Comparison of ENCODE assay signal across 21 cellular contexts in the genomic region with DNA sequence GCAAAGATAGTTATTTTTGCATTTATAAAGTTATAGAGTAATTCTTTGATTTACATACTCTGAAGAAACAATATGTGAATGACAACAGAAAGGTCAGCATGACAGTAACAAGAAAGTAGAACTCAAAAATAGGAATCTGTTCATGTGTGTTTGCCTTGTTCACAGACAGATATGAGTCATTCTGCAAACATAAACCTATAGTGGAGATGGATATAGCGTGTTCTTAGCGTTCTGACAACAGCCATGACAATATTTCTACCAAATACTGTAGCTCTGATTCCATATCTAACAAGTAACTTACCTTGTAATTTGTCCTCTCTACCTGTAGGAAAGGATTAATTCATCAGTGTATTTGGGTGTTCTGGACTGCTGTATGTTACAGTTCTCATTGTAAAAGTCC.
DNase-seq lines count a peak whose midpoint lies in the region; ATAC-seq and TF ChIP-seq lines count a peak whose summit lies in the region.
"Had no signal": no experiment of that assay in that cellular context is flagged by ENCODE, and none has a peak within 500 bp of the region (broad histone marks: within the 10 kb centered on the region; RNA-seq: fewer than 3 reads in every experiment).

No MANE protein-coding gene starts in this region.

- DNase-seq in activated T-cell treated with anti-CD3 and anti-CD28 coated beads, Interleukin-2, amount 50 U/mL, for 24 hours = no peak
- no peak for DNase-seq in activated T-cell treated with anti-CD3 and anti-CD28 coated beads for 4 hours
- peak; percentile 67 for DNase-seq in NCI-H69 (lab: John Stamatoyannopoulos, UW)
- DNase-seq in osteocyte (ENCODE audit: extremely low spot score, unreplicated experiment) = no peak
- no peak for DNase-seq in nephron progenitor cell
- DNase-seq in activated CD8-positive, alpha-beta T cell treated with anti-CD3 and anti-CD28 coated beads, Interleukin-2, amount 10 ng/mL, durations not matched to agents 7 days and 5 days = no peak
- DNase-seq: activated CD4-positive, alpha-beta T cell treated with anti-CD3 and anti-CD28 coated beads for 48 hours; activated naive CD4-positive, alpha-beta T cell treated with Interleukin-2 at 50 U/mL for 16 hours; aorta; GOT3; Kasumi-1; NCI-H1092 treated with DMSO at 0.1 percent for 48 hours; NCI-H2081 treated with DMSO at 0.1 percent for 48 hours; NCI-H510A treated with DMSO at 0.1 percent for 48 hours; psoas muscle; stimulated activated CD4-positive, alpha-beta T cell treated with anti-CD3 and anti-CD28 coated beads, Interleukin-4, amount 100 ng/mL, for 1 hour; upper lobe of left lung had no signal

- ATAC-seq in GM21786 (IDR thresholded peaks at IDR 0.05; ENCODE audit: unreplicated experiment) (peak; percentile 40), GM21723 (IDR thresholded peaks at IDR 0.05; ENCODE audit: unreplicated experiment) (no peak)
- ATAC-seq in activated CD8-positive, alpha-beta T cell treated with anti-CD3 and anti-CD28 coated beads, Interleukin-2, amount 10 ng/mL, durations not matched to agents 7 days and 5 days = no peak
- ATAC-seq: psoas muscle had no signal

- H3K36me3 Mint-ChIP-seq in activated T-cell treated with anti-CD3 and anti-CD28 coated beads, Interleukin-2, amount 50 U/mL, for 24 hours (ENCODE audit: low read depth) = peaks cover 47% of the 10 kb centered on the region
- H3K36me3 Mint-ChIP-seq in osteocyte (ENCODE audit: unreplicated experiment) (no peaks in the 10 kb centered on the region), nephron progenitor cell (ENCODE audit: low read depth) (no peaks in the 10 kb centered on the region)
- peaks cover 20% of the 10 kb centered on the region for H3K36me3 Mint-ChIP-seq in activated CD8-positive, alpha-beta T cell treated with anti-CD3 and anti-CD28 coated beads, Interleukin-2, amount 10 ng/mL, durations not matched to agents 7 days and 5 days (ENCODE audit: low read depth)

- CTCF ChIA-PET in activated CD8-positive, alpha-beta T cell treated with anti-CD3 and anti-CD28 coated beads, Interleukin-2, amount 10 ng/mL, durations not matched to agents 7 days and 5 days (lab: Charles Lee) = interaction anchor here (0.6 kb wide), 1 partner anchor 96 kb away, joined by 3 read pairs; no protein-coding TSS in a partner anchor

- H3K27me3 Mint-ChIP-seq in activated T-cell treated with anti-CD3 and anti-CD28 coated beads, Interleukin-2, amount 50 U/mL, for 24 hours = no peaks in the 10 kb centered on the region
- H3K27me3 Mint-ChIP-seq in osteocyte (ENCODE audit: unreplicated experiment) = no peaks in the 10 kb centered on the region
- peaks cover 4% of the 10 kb centered on the region for H3K27me3 Mint-ChIP-seq in nephron progenitor cell (ENCODE audit: low read depth, poor library complexity)
- no peaks in the 10 kb centered on the region for H3K27me3 Mint-ChIP-seq in activated CD8-positive, alpha-beta T cell treated with anti-CD3 and anti-CD28 coated beads, Interleukin-2, amount 10 ng/mL, durations not matched to agents 7 days and 5 days (ENCODE audit: low read depth)
- H3K27me3 Mint-ChIP-seq: central memory CD8-positive, alpha-beta T cell had no signal

- POLR2A ChIA-PET in activated CD8-positive, alpha-beta T cell treated with anti-CD3 and anti-CD28 coated beads, Interleukin-2, amount 10 ng/mL, durations not matched to agents 7 days and 5 days (lab: Charles Lee) = no interaction called here

- H3K4me3 Mint-ChIP-seq in activated T-cell treated with anti-CD3 and anti-CD28 coated beads, Interleukin-2, amount 50 U/mL, for 24 hours = no peak overlapping the region
- H3K4me3 Mint-ChIP-seq in osteocyte (ENCODE audit: unreplicated experiment) = no peak overlapping the region
- no peak overlapping the region for H3K4me3 Mint-ChIP-seq in nephron progenitor cell
- H3K4me3 Mint-ChIP-seq in activated CD8-positive, alpha-beta T cell treated with anti-CD3 and anti-CD28 coated beads, Interleukin-2, amount 10 ng/mL, durations not matched to agents 7 days and 5 days = no peak overlapping the region
- H3K4me3 Mint-ChIP-seq: central memory CD8-positive, alpha-beta T cell; neural progenitor cell had no signal

- H3K9me3 Mint-ChIP-seq in activated T-cell treated with anti-CD3 and anti-CD28 coated beads, Interleukin-2, amount 50 U/mL, for 24 hours = no peaks in the 10 kb centered on the region
- no peaks in the 10 kb centered on the region for H3K9me3 Mint-ChIP-seq in osteocyte (ENCODE audit: unreplicated experiment)
- no peaks in the 10 kb centered on the region for H3K9me3 Mint-ChIP-seq in nephron progenitor cell
- H3K9me3 Mint-ChIP-seq in activated CD8-positive, alpha-beta T cell treated with anti-CD3 and anti-CD28 coated beads, Interleukin-2, amount 10 ng/mL, durations not matched to agents 7 days and 5 days (ENCODE audit: insufficient read depth) = no peaks in the 10 kb centered on the region
- H3K9me3 Mint-ChIP-seq: central memory CD8-positive, alpha-beta T cell had no signal

- peaks cover 75% of the 10 kb centered on the region for H3K4me1 Mint-ChIP-seq in activated T-cell treated with anti-CD3 and anti-CD28 coated beads, Interleukin-2, amount 50 U/mL, for 24 hours (ENCODE audit: low read depth)
- H3K4me1 Mint-ChIP-seq in osteocyte (ENCODE audit: unreplicated experiment) (peaks cover 34% of the 10 kb centered on the region), nephron progenitor cell (peaks cover 33% of the 10 kb centered on the region)
- H3K4me1 Mint-ChIP-seq in activated CD8-positive, alpha-beta T cell treated with anti-CD3 and anti-CD28 coated beads, Interleukin-2, amount 10 ng/mL, durations not matched to agents 7 days and 5 days (ENCODE audit: low read depth) = peaks cover 26% of the 10 kb centered on the region

- TF ChIP-seq CTCF in osteocyte (IDR thresholded peaks at IDR 0.05) = no peak
- no peak for TF ChIP-seq CTCF in nephron progenitor cell (IDR thresholded peaks at IDR 0.05)

- peak overlapping the region; percentile 4 for H3K27ac Mint-ChIP-seq in activated T-cell treated with anti-CD3 and anti-CD28 coated beads, Interleukin-2, amount 50 U/mL, for 24 hours
- H3K27ac Mint-ChIP-seq in osteocyte (ENCODE audit: unreplicated experiment) (peak overlapping the region; percentile 27), nephron progenitor cell (no peak overlapping the region)
- no peak overlapping the region for H3K27ac Mint-ChIP-seq in activated CD8-positive, alpha-beta T cell treated with anti-CD3 and anti-CD28 coated beads, Interleukin-2, amount 10 ng/mL, durations not matched to agents 7 days and 5 days
- H3K27ac Mint-ChIP-seq: neural progenitor cell had no signal

Comparison
In these comparisons a context has a peak if more than half of its experiments do, and no peak if none do; other contexts are left out.
1. H3K27ac Mint-ChIP-seq: peak in activated T-cell treated with anti-CD3 and anti-CD28 coated beads, Interleukin-2, amount 50 U/mL, for 24 hours (single experiment) and osteocyte (single experiment); none in nephron progenitor cell (single experiment) and activated CD8-positive, alpha-beta T cell treated with anti-CD3 and anti-CD28 coated beads, Interleukin-2, amount 10 ng/mL, durations not matched to agents 7 days and 5 days (single experiment).